ENCODE assay signal across 10 cellular contexts in genomic region chr7:23759556-23760391, GRCh38. TPM values are rescaled to one million over a fixed set of nuclear protein-coding genes. Genes with fewer than 3 reads are reported as not detected.
DNase-seq lines count a peak whose midpoint lies in the region; ATAC-seq and TF ChIP-seq lines count a peak whose summit lies in the region.
"Had no signal": no experiment of that assay in that cellular context is flagged by ENCODE, and none has a peak within 500 bp of the region (broad histone marks: within the 10 kb centered on the region; RNA-seq: fewer than 3 reads in every experiment).

No MANE protein-coding gene starts in this region.

- no peak for TF ChIP-seq POLR2A in Peyer's patch (IDR thresholded peaks at IDR 0.05)
- TF ChIP-seq POLR2A in uterus (IDR thresholded peaks at IDR 0.05) = no peak

- H3K27ac Mint-ChIP-seq in nephron progenitor cell = peak overlapping the region; percentile 82
- H3K27ac Mint-ChIP-seq: natural killer cell had no signal

- H3K9me3 Mint-ChIP-seq in nephron progenitor cell = peaks cover 33% of the 10 kb centered on the region
- H3K9me3 Mint-ChIP-seq: natural killer cell had no signal

- H3K36me3 ChIP-seq in brain microvascular endothelial cell (replicated peaks) (no peaks in the 10 kb centered on the region), Peyer's patch (no peaks in the 10 kb centered on the region), uterus (no peaks in the 10 kb centered on the region)

- peak; percentile 3 for DNase-seq in EH (ENCODE audit: low read depth)
- peak; percentile 58 for DNase-seq in NCI-H2029 (lab: John Stamatoyannopoulos, UW)
- peak; percentile 16 for DNase-seq in brain microvascular endothelial cell
- no peak for DNase-seq in nephron progenitor cell
- DNase-seq in Peyer's patch = no peak
- DNase-seq in D341Med (ENCODE audit: low spot score) = no peak
- no peak for DNase-seq in uterus
- DNase-seq: DND-41, natural killer cell had no signal

- H3K4me3 ChIP-seq in brain microvascular endothelial cell (ENCODE audit: low read depth, low read length) = no peak overlapping the region
- no peak overlapping the region for H3K4me3 ChIP-seq in Peyer's patch
- H3K4me3 ChIP-seq in uterus = no peak overlapping the region

- H3K4me3 Mint-ChIP-seq in nephron progenitor cell = no peak overlapping the region
- H3K4me3 Mint-ChIP-seq: natural killer cell had no signal

- H3K27me3 Mint-ChIP-seq in nephron progenitor cell (ENCODE audit: low read depth, poor library complexity) = peaks cover 6% of the 10 kb centered on the region

- in situ Hi-C loops in brain microvascular endothelial cell (cut with HindIII; ENCODE audit: low pct_ligation_motif_present, low sequenced_read_pairs) = no loop called here

- H3K4me1 ChIP-seq in Peyer's patch = no peaks in the 10 kb centered on the region
- no peaks in the 10 kb centered on the region for H3K4me1 ChIP-seq in uterus

- peaks cover 23% of the 10 kb centered on the region for H3K36me3 Mint-ChIP-seq in nephron progenitor cell (ENCODE audit: low read depth)
- H3K36me3 Mint-ChIP-seq: natural killer cell had no signal

- H3K27ac ChIP-seq in brain microvascular endothelial cell (no peak overlapping the region), Peyer's patch (no peak overlapping the region), uterus (no peak overlapping the region)

- no peak for ATAC-seq in GM21737 (IDR thresholded peaks at IDR 0.05; ENCODE audit: unreplicated experiment)
- ATAC-seq: natural killer cell had no signal

- no peak for TF ChIP-seq CTCF in brain microvascular endothelial cell (IDR thresholded peaks at IDR 0.05; ENCODE audit: low read depth, low read length, missing control alignments)
- TF ChIP-seq CTCF in nephron progenitor cell (IDR thresholded peaks at IDR 0.05) = no peak
- TF ChIP-seq CTCF in Peyer's patch (IDR thresholded peaks at IDR 0.05) = no peak
- no peak for TF ChIP-seq CTCF in uterus (IDR thresholded peaks at IDR 0.05)

- intact Hi-C loops in uterus (cut with DNase I; ENCODE audit: low total_unique reads) = no loop called here

- H3K27me3 ChIP-seq in brain microvascular endothelial cell (replicated peaks) (no peaks in the 10 kb centered on the region), Peyer's patch (no peaks in the 10 kb centered on the region), uterus (no peaks in the 10 kb centered on the region)

- H3K9me3 ChIP-seq in Peyer's patch (no peaks in the 10 kb centered on the region), uterus (no peaks in the 10 kb centered on the region)

- peaks cover 15% of the 10 kb centered on the region for H3K4me1 Mint-ChIP-seq in nephron progenitor cell
- H3K4me1 Mint-ChIP-seq: natural killer cell had no signal

RNA-seq across cellular contexts. Expression of gene STK31, which starts 49.8 kb away (rescaled TPM):
- total RNA-seq in Peyer's patch = 1 to 10 TPM in 3 of 4 donors, not detected in 1; 1.7 to 9.1 (median 2.8) TPM
- total RNA-seq in uterus = 1 to 10 TPM in 2 of 4 donors, not detected in 2; 2.1 TPM

Comparison
In these comparisons a context has a peak if more than half of its experiments do, and no peak if none do; other contexts are left out.
1. DNase-seq: peak in EH (single experiment), NCI-H2029 (single experiment) and brain microvascular endothelial cell (single experiment); none in nephron progenitor cell (single experiment), Peyer's patch (0 of 3), D341Med (single experiment) and uterus (0 of 2).